ENCODE assay signal across 8 cellular contexts in genomic region chr17:64146418-64147109, GRCh38. TPM values are rescaled to one million over a fixed set of nuclear protein-coding genes. Genes with fewer than 3 reads are reported as not detected.
DNase-seq lines count a peak whose midpoint lies in the region; ATAC-seq, FAIRE-seq and TF ChIP-seq lines count a peak whose summit lies in the region.

No MANE protein-coding gene starts in this region.

- in situ Hi-C loops in ACHN (cut with HindIII; ENCODE audit: low pct_ligation_motif_present, low pct_unique_long_range_greater_than_20kb, low sequenced_read_pairs) = no loop called here

- peaks cover 15% of the 10 kb centered on the region for H3K4me1 Mint-ChIP-seq in T-helper 17 cell

- peaks cover 52% of the 10 kb centered on the region for H3K36me3 ChIP-seq in KOPT-K1 (ENCODE audit: insufficient read depth, low read length)
- H3K36me3 ChIP-seq in breast epithelium = no peaks in the 10 kb centered on the region

- H3K4me3 ChIP-seq in breast epithelium = peak overlapping the region; percentile 73 to 82 (median 81)

- TF ChIP-seq POLR2A in breast epithelium (IDR thresholded peaks at IDR 0.05) = no peak

- intact Hi-C loops in breast epithelium (cut with DNase I; ENCODE audit: low total_unique reads) = loop anchor here (10.0 kb wide), 1 partner anchor 118 kb away; the partner anchor contains the start of gene TEX2

- no peaks in the 10 kb centered on the region for H3K36me3 Mint-ChIP-seq in T-helper 17 cell (ENCODE audit: low read depth)

- H3K27me3 Mint-ChIP-seq in T-helper 17 cell = no peaks in the 10 kb centered on the region

- H3K4me3 Mint-ChIP-seq in T-helper 17 cell = no peak overlapping the region

- DNase-seq in ACHN (peak; percentile 60), T-helper 17 cell (peak; percentile 20 to 36 (median 28)), breast epithelium (ENCODE audit: low spot score in 2 of 2) (peak; percentile 72 to 84), iris pigment epithelial cell (ENCODE audit: low read depth) (peak; percentile 76), GM19239 (ENCODE audit: insufficient read length, low spot score) (no peak)
- DNase-seq in stimulated activated CD4-positive, alpha-beta T cell treated with anti-CD3 and anti-CD28 coated beads, Interleukin-15, amount 100 ng/mL, for 48 hours (ENCODE audit: low read depth in 2 of 2) = peak; percentile 21 to 27

- peak overlapping the region; percentile 91 for H3K27ac ChIP-seq in KOPT-K1 (ENCODE audit: low read depth, low read length, poor library complexity, severe bottlenecking)
- H3K27ac ChIP-seq in breast epithelium = peak overlapping the region; percentile 94 to 97

- H3K9me3 ChIP-seq in KOPT-K1 (ENCODE audit: insufficient read depth, low read length, poor library complexity, severe bottlenecking) = no peaks in the 10 kb centered on the region
- H3K9me3 ChIP-seq in T-helper 17 cell (ENCODE audit: control insufficient read depth, low read length, poor library complexity, severe bottlenecking) = no peaks in the 10 kb centered on the region
- no peaks in the 10 kb centered on the region for H3K9me3 ChIP-seq in breast epithelium

- TF ChIP-seq CTCF in breast epithelium (IDR thresholded peaks at IDR 0.05) = no peak

- ATAC-seq in GM19035 (IDR thresholded peaks at IDR 0.05; ENCODE audit: unreplicated experiment) = peak; percentile 21
- peak; percentile 11 for ATAC-seq in T-helper 17 cell

- no peak overlapping the region for H3K27ac Mint-ChIP-seq in T-helper 17 cell

- H3K27me3 ChIP-seq in breast epithelium = no peaks in the 10 kb centered on the region

- H3K4me1 ChIP-seq in breast epithelium = peaks cover 3 to 10% of the 10 kb centered on the region in 2 donors

- FAIRE-seq in GM19239 (lab: Jason Lieb, UNC) = no peak

RNA-seq across cellular contexts. Expression of gene ERN1, which starts 16.6 kb away (rescaled TPM):
- total RNA-seq in T-helper 17 cell (100 to 1,000 TPM; 185 to 196 TPM), breast epithelium (10 to 100 TPM; 13.1 to 40.8 (median 34.7) TPM)

Comparison
In these comparisons a context has a peak if more than half of its experiments do, and no peak if none do; other contexts are left out.
1. RNA of gene ERN1, which starts 16.6 kb away (total RNA-seq): 185 to 196 TPM in T-helper 17 cell; 13.1 to 40.8 TPM in breast epithelium; every median in the first group is over 4 times any median in the second.